ENCODE assay signal across 8 cellular contexts in the genomic region with DNA sequence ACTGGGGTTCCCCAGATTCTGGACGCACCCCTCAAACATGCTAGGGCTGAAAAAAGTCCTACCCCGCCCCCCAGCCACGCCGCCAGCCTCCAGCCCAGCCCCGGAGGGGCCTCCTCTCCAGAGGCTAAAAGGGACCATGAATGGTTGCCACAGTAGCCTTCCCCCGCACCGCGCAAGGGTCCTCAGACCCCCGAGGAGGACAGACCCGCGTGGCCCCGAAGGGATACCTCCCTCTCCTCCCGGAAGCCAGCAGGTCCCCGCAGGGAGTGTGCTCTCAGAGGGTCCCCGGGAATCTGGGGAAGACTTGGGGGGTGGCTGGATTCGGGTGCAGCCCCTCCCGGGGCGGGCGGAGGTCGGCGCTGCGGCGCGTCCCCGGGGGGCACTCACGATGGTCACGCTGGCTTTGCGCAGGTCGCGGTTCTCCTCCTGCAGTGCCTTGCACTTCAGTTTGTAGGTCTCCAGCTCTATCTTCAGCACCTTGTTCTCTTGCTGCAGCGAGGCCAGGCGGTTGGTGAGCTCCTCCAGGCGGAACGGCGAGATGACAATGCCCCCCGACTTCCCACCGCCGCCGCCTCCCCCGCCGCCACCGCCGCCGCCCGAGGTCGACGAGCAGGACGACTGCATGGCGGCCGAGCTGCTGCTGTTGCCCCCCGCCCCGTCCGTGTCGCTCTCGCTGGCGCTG. TPM values are rescaled to one million over a fixed set of nuclear protein-coding genes. Genes with fewer than 3 reads are reported as not detected.
DNase-seq lines count a peak whose midpoint lies in the region; ATAC-seq and TF ChIP-seq lines count a peak whose summit lies in the region.

No MANE protein-coding gene starts in this region.

- H3K4me2 ChIP-seq in GM23248 (ENCODE audit: unreplicated experiment) (peak overlapping the region; percentile 88), OCI-LY7 (ENCODE audit: low read length) (peak overlapping the region; percentile 90)

- H3K27me3 ChIP-seq in GM23248 (replicated peaks; ENCODE audit: insufficient read depth) (no peaks in the 10 kb centered on the region), thymus (ENCODE audit: control insufficient read depth, insufficient read depth) (no peaks in the 10 kb centered on the region)

- intact Hi-C loops in OCI-LY7 (cut with micrococcal nuclease; ENCODE audit: unreplicated experiment), result loop anchor here (1.0 to 10.0 kb wide), 7 partner anchors 21 to 1641 kb away; a partner anchor contains a TSS

- H2AFZ ChIP-seq in GM23248, result peak overlapping the region; percentile 96
- H2AFZ ChIP-seq in OCI-LY7 (ENCODE audit: low read length), result peak overlapping the region; percentile 57; the same call in 1 of the 2 replicates

- no peak for TF ChIP-seq CTCF in OCI-LY7 (conservative IDR thresholded peaks at IDR 0.05; ENCODE audit: low read length)

- 0 to 1% methylated on average over 36 to 45 of the region's 56 CpGs for WGBS in GM23248 (ENCODE audit: low coverage in 1 of 2, low lambda C conversion rate in 2 of 2, missing lambda C conversion rate in 2 of 2), 2 experiments
- WGBS in thymus, result under 1% methylated on average over 56 of the region's 56 CpGs

- peak overlapping the region; percentile 84 for H3K9ac ChIP-seq in GM23248

- H3K27ac ChIP-seq in GM23248 (peak overlapping the region; percentile 46), OCI-LY7 (ENCODE audit: low read depth, low read length, poor library complexity, severe bottlenecking) (peak overlapping the region; percentile 77), thymus (ENCODE audit: low read depth) (peak overlapping the region; percentile 95)

- POLR2A ChIA-PET in OCI-LY7 (lab: Charles Lee), result interaction anchor here (0.6 to 4.7 kb wide), 8 partner anchors 30 to 306 kb away, joined by 3 to 51 read pairs (median 4); no protein-coding TSS in a partner anchor

- no TSS peak for BruUV-seq in OCI-LY7 (replicated peaks; lab: Mats Ljungman, UMichigan)

- H3K36me3 ChIP-seq in GM23248 (ENCODE audit: low read depth) (no peaks in the 10 kb centered on the region), OCI-LY7 (ENCODE audit: insufficient read depth, low read length) (peaks cover 20% of the 10 kb centered on the region; the same call in 1 of the 2 replicates), thymus (ENCODE audit: control insufficient read depth, insufficient read depth) (no peaks in the 10 kb centered on the region)

- DNase-seq in GM23248 (no peak), OCI-LY7 (ENCODE audit: low spot score) (peak; percentile 26), cerebellar cortex (ENCODE audit: low spot score) (peak; percentile 26), medulla oblongata (ENCODE audit: extremely low spot score) (peak; percentile 9)
- no peak for DNase-seq in activated CD4-positive, CD25-positive, alpha-beta regulatory T cell treated with anti-CD3 and anti-CD28 coated beads, Interleukin-2, amount 50 U/mL, for 72 hours

- H3K9me2 ChIP-seq in GM23248 (ENCODE audit: insufficient read depth) (no peaks in the 10 kb centered on the region), OCI-LY7 (ENCODE audit: insufficient read depth, low read length) (no peaks in the 10 kb centered on the region)

- CTCF ChIA-PET in OCI-LY7 (lab: Charles Lee; ENCODE audit: unreplicated experiment), result interaction anchor here (0.9 to 1.9 kb wide), 7 partner anchors 15 to 333 kb away, joined by 3 to 10 read pairs (median 4); no protein-coding TSS in a partner anchor

- H4K20me1 ChIP-seq in GM23248 (ENCODE audit: insufficient read depth), result no peaks in the 10 kb centered on the region
- H4K20me1 ChIP-seq in OCI-LY7 (ENCODE audit: insufficient read depth, low read length), result peaks cover 15% of the 10 kb centered on the region

- H3K4me1 ChIP-seq in GM23248 (ENCODE audit: insufficient read depth), result peaks cover 43% of the 10 kb centered on the region
- H3K4me1 ChIP-seq in OCI-LY7 (ENCODE audit: insufficient read depth, low read length, poor library complexity, severe bottlenecking), result peaks cover 45% of the 10 kb centered on the region
- H3K4me1 ChIP-seq in thymus (ENCODE audit: control insufficient read depth, insufficient read depth, low read length), result peaks cover 18% of the 10 kb centered on the region

- H3K9me3 ChIP-seq in GM23248 (ENCODE audit: low read depth), result no peaks in the 10 kb centered on the region
- H3K9me3 ChIP-seq in OCI-LY7 (ENCODE audit: low read length), result no peaks in the 10 kb centered on the region
- H3K9me3 ChIP-seq in thymus (ENCODE audit: control insufficient read depth), result no peaks in the 10 kb centered on the region

- peaks cover 33% of the 10 kb centered on the region for H3F3A ChIP-seq in GM23248 (ENCODE audit: insufficient read depth)

- ATAC-seq in HG03280 (IDR thresholded peaks at IDR 0.05; ENCODE audit: unreplicated experiment) (no peak), GM18511 (IDR thresholded peaks at IDR 0.05; ENCODE audit: unreplicated experiment) (no peak)

- H3K79me2 ChIP-seq in GM23248 (ENCODE audit: insufficient read depth), result peaks cover 51% of the 10 kb centered on the region
- H3K79me2 ChIP-seq in OCI-LY7 (ENCODE audit: insufficient read depth, low read depth, low read length), result peaks cover 51% of the 10 kb centered on the region; the same call in 1 of the 2 replicates

- in situ Hi-C loops in GM23248 (cut with MboI), result no loop called here

- H3K4me3 ChIP-seq in GM23248 (peak overlapping the region; percentile 94), OCI-LY7 (ENCODE audit: low read depth, low read length, poor library complexity, severe bottlenecking) (peak overlapping the region; percentile 100), thymus (ENCODE audit: low read length) (peak overlapping the region; percentile 90)

RNA-seq across cellular contexts. Expression of a gene that starts 0.5 kb away (rescaled TPM):
- 20.5 and 23.2 TPM in 2 replicates for total RNA-seq in GM23248 (2014; rRNA removed; shearing (Covaris generic))
- polyA plus RNA-seq in GM23248 (2016; fragmentation: Nextera tagmentation; extraction: Ambion mirVana) (19.1 and 19.4 TPM in 2 replicates), thymus (19.9 TPM)
- total RNA-seq in OCI-LY7 (2014; rRNA removed; shearing (Covaris generic)), result 9.5 and 10.9 TPM in 2 replicates
- total RNA-seq in OCI-LY7 (2022), result 22.4 and 25.4 TPM in 2 replicates

Comparison
In these comparisons a context has a peak if more than half of its experiments do, and no peak if none do; other contexts are left out.
1. DNase-seq: peak in OCI-LY7 (single experiment), cerebellar cortex (single experiment) and medulla oblongata (single experiment); none in GM23248 (single experiment) and activated CD4-positive, CD25-positive, alpha-beta regulatory T cell treated with anti-CD3 and anti-CD28 coated beads, Interleukin-2, amount 50 U/mL, for 72 hours (single experiment).
2. Peak in every context shown above with its lines, with median percentiles within 50 percentile points of each other: H3K27ac ChIP-seq and H3K4me3 ChIP-seq.